24 cellular contexts compared by ENCODE assay signal in genomic region chr3:62139957-62140356, GRCh38.
A peak's percentile ranks its signal among the peaks of the same experiment; 100 is the strongest.
DNase-seq lines count a peak whose midpoint lies in the region; ATAC-seq, FAIRE-seq and TF ChIP-seq lines count a peak whose summit lies in the region.
"Had no signal": no experiment of that assay in that cellular context is flagged by ENCODE, and none has a peak within 500 bp of the region (broad histone marks: within the 10 kb centered on the region; RNA-seq: fewer than 3 reads in every experiment).

No MANE protein-coding gene starts in this region.

- H3K27me3 Mint-ChIP-seq in astrocyte (ENCODE audit: low read depth, unreplicated experiment) = no peaks in the 10 kb centered on the region
- H3K27me3 Mint-ChIP-seq: progenitor cell of endocrine pancreas; stimulated activated memory B cell treated with anti-CD40 and anti-IgM and Interleukin-4, amounts not matched to agents 10 μg/mL and 1 μg/mL and 100 μg/mL, for 72 hours had no signal

- H3K9ac ChIP-seq in astrocyte (ENCODE audit: low read length) = no peak overlapping the region

- no peak for TF ChIP-seq POLR2A in heart left ventricle (IDR thresholded peaks at IDR 0.05)

- no peak overlapping the region for H3K4me2 ChIP-seq in astrocyte (ENCODE audit: low read length)
- H3K4me2 ChIP-seq: A549 had no signal

- intact Hi-C loops in heart left ventricle (cut with DNase I) = loop anchor here in 4 of 10 donors (5.0 to 10.0 kb wide), 4 partner anchors 37 to 578 kb away; partner anchors contain the start of gene PTPRG (in 2 of the 4)

- FAIRE-seq in astrocyte (lab: Jason Lieb, UNC) = no peak
- FAIRE-seq in GM19239 (lab: Jason Lieb, UNC) = no peak
- FAIRE-seq: A549, keratinocyte had no signal

- ATAC-seq in left lobe of liver (peak; percentile 79), heart left ventricle (no peak)
- ATAC-seq: A549; natural killer cell; stimulated activated memory B cell treated with anti-CD40 and anti-IgM and Interleukin-4, amounts not matched to agents 10 μg/mL and 1 μg/mL and 100 μg/mL, for 72 hours had no signal

- H3K4me1 ChIP-seq in astrocyte (ENCODE audit: insufficient read depth, low read length) (no peaks in the 10 kb centered on the region), heart left ventricle (peaks cover 0 to 25% (median 6%) of the 10 kb centered on the region in 12 donors)
- H3K4me1 ChIP-seq: A549 had no signal

- H3K27me3 ChIP-seq in astrocyte (ENCODE audit: insufficient read depth, low read length) (no peaks in the 10 kb centered on the region), heart left ventricle (no peaks in the 10 kb centered on the region)

- H3K36me3 ChIP-seq in astrocyte (ENCODE audit: insufficient read depth, low read length) = no peaks in the 10 kb centered on the region
- peaks cover 0 to 6% (median 0%) of the 10 kb centered on the region in 9 donors for H3K36me3 ChIP-seq in heart left ventricle

- peaks cover 2% of the 10 kb centered on the region for H3K36me3 Mint-ChIP-seq in astrocyte (ENCODE audit: low read depth, unreplicated experiment)
- H3K36me3 Mint-ChIP-seq: CD14-positive monocyte, natural killer cell had no signal

- H3K79me2 ChIP-seq in astrocyte (ENCODE audit: insufficient read depth, low read length) = no peaks in the 10 kb centered on the region

- no peaks in the 10 kb centered on the region for H4K20me1 ChIP-seq in astrocyte (ENCODE audit: insufficient read depth, low read length)

- H3K4me3 ChIP-seq in astrocyte (ENCODE audit: insufficient read depth, low read depth, low read length) = no peak overlapping the region
- H3K4me3 ChIP-seq in heart left ventricle = no peak overlapping the region
- H3K4me3 ChIP-seq: A549 had no signal

- H3K27ac Mint-ChIP-seq in astrocyte (ENCODE audit: unreplicated experiment) = no peak overlapping the region
- H3K27ac Mint-ChIP-seq: HFFc6; natural killer cell; progenitor cell of endocrine pancreas; stimulated activated memory B cell treated with anti-CD40 and anti-IgM and Interleukin-4, amounts not matched to agents 10 μg/mL and 1 μg/mL and 100 μg/mL, for 72 hours had no signal

- no peak overlapping the region for H3K4me3 Mint-ChIP-seq in astrocyte (ENCODE audit: unreplicated experiment)
- H3K4me3 Mint-ChIP-seq: CD14-positive monocyte; HFFc6; natural killer cell; stimulated activated memory B cell treated with anti-CD40 and anti-IgM and Interleukin-4, amounts not matched to agents 10 μg/mL and 1 μg/mL and 100 μg/mL, for 72 hours had no signal

- H3K9me3 Mint-ChIP-seq in astrocyte (ENCODE audit: unreplicated experiment) = no peaks in the 10 kb centered on the region
- H3K9me3 Mint-ChIP-seq: HFFc6 had no signal

- H3K9me3 ChIP-seq in astrocyte (ENCODE audit: insufficient read depth, low read depth, low read length) = no peaks in the 10 kb centered on the region
- H3K9me3 ChIP-seq in heart left ventricle = no peaks in the 10 kb centered on the region
- H3K9me3 ChIP-seq: A549 had no signal

- no peak overlapping the region for H3K27ac ChIP-seq in astrocyte (ENCODE audit: low read depth, low read length)
- H3K27ac ChIP-seq in heart left ventricle = no peak overlapping the region
- H3K27ac ChIP-seq: A549, epithelial cell of prostate had no signal

- TF ChIP-seq CTCF in astrocyte (IDR thresholded peaks at IDR 0.05; ENCODE audit: insufficient read depth, low read depth, low read length) (no peak), heart left ventricle (IDR thresholded peaks at IDR 0.05) (no peak)

- DNase-seq in AG20443 (ENCODE audit: low spot score) (peak; percentile 16), MV-4-11 (lab: John Stamatoyannopoulos, UW) (peak; percentile 96), astrocyte (ENCODE audit: low read depth) (peak; percentile 12), left lobe of liver (ENCODE audit: low spot score) (no peak), iPS-NIHi7 (ENCODE audit: extremely low spot score) (no peak), heart left ventricle (no peak), GM19239 (ENCODE audit: insufficient read length, low spot score) (no peak)
- no peak for DNase-seq in activated naive CD4-positive, alpha-beta T cell treated with Interleukin-2 at 50 U/mL for 16 hours
- DNase-seq: activated CD4-positive, alpha-beta T cell treated with anti-CD3 and anti-CD28 coated beads for 48 hours; activated CD8-positive, alpha-beta memory T cell treated with anti-CD3 and anti-CD28 coated beads, Interleukin-2, amount 50 U/mL, for 4 hours; activated gamma-delta T cell; anterior cingulate cortex; HFFc6; mesendoderm; natural killer cell; NCI-H187 treated with DMSO at 0.1 percent for 48 hours; NCI-H524; T1000 had no signal

- peaks cover 3% of the 10 kb centered on the region for H3K4me1 Mint-ChIP-seq in astrocyte (ENCODE audit: low read depth, unreplicated experiment)
- H3K4me1 Mint-ChIP-seq: natural killer cell; stimulated activated memory B cell treated with anti-CD40 and anti-IgM and Interleukin-4, amounts not matched to agents 10 μg/mL and 1 μg/mL and 100 μg/mL, for 72 hours had no signal

- WGBS in heart left ventricle, 4 donors = 87 to 91% (median 90%) methylated on average over 6 of the region's 6 CpGs

- H2AFZ ChIP-seq in astrocyte (ENCODE audit: low read depth, low read length) = no peak overlapping the region

Comparison
In these comparisons a context has a peak if more than half of its experiments do, and no peak if none do; other contexts are left out.
1. DNase-seq: peak in AG20443 (single experiment), MV-4-11 (single experiment) and astrocyte (single experiment); none in left lobe of liver (single experiment), iPS-NIHi7 (single experiment), heart left ventricle (0 of 5), GM19239 (single experiment) and activated naive CD4-positive, alpha-beta T cell treated with Interleukin-2 at 50 U/mL for 16 hours (single experiment).